16 cellular contexts compared by ENCODE assay signal in the genomic region with DNA sequence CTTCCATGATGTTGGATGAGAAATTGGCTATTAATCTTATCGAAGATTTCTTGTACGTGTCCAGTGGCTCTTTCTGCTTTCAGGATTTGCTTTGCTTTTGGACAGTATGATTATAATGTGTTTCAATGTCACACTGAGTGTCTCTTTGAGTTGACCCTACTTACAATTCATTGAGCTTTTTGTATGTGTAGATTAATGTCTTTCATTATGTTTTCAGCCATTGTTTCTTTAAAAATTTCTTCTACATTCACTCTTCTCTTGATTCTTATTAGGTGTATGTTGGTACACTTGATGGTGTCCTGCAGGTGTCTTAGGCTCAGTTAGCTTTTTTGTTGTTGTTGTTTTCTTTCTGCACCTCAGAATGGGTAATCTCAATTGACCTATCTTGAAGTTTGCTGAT. TPM values are rescaled to one million over a fixed set of nuclear protein-coding genes. Genes with fewer than 3 reads are reported as not detected.
"Had no signal": no experiment of that assay in that cellular context is flagged by ENCODE, and none has a peak within 500 bp of the region (broad histone marks: within the 10 kb centered on the region; RNA-seq: fewer than 3 reads in every experiment).

No MANE protein-coding gene starts in this region.

- ATAC-seq: body of pancreas, left cardiac atrium, WTC11 had no signal

- H3K4me3 Mint-ChIP-seq: activated naive CD8-positive, alpha-beta T cell treated with anti-CD3 and anti-CD28 coated beads, Interleukin-2, amount 10 ng/mL, durations not matched to agents 7 days and 5 days; nephron; WTC11 had no signal

- H3K9me3 ChIP-seq: body of pancreas, thyroid gland had no signal

- H3K4me3 ChIP-seq: body of pancreas, spleen, thyroid gland had no signal

- H3K9me3 Mint-ChIP-seq: activated naive CD8-positive, alpha-beta T cell treated with anti-CD3 and anti-CD28 coated beads, Interleukin-2, amount 10 ng/mL, durations not matched to agents 7 days and 5 days; WTC11 had no signal

- H3K27ac ChIP-seq: body of pancreas, thyroid gland had no signal

- H3K4me1 Mint-ChIP-seq: nephron had no signal

- DNase-seq: activated CD4-positive, alpha-beta T cell treated with anti-CD3 and anti-CD28 coated beads for 4 hours; activated naive CD8-positive, alpha-beta T cell treated with anti-CD3 and anti-CD28 coated beads, Interleukin-2, amount 10 ng/mL, durations not matched to agents 7 days and 5 days; body of pancreas; dermis blood vessel endothelial cell; effector memory CD4-positive, alpha-beta T cell; foreskin fibroblast; left cardiac atrium; mesendoderm; nucleus accumbens; retina; stimulated activated CD4-positive, alpha-beta T cell treated with anti-CD3 and anti-CD28 coated beads, Interleukin-4, amount 100 ng/mL, for 4 hours; stimulated activated naive CD4-positive, alpha-beta T cell; thyroid gland had no signal

- H3K27me3 ChIP-seq: body of pancreas, thyroid gland had no signal

- H3K27me3 Mint-ChIP-seq: activated naive CD8-positive, alpha-beta T cell treated with anti-CD3 and anti-CD28 coated beads, Interleukin-2, amount 10 ng/mL, durations not matched to agents 7 days and 5 days had no signal

- H3K27ac Mint-ChIP-seq: activated naive CD8-positive, alpha-beta T cell treated with anti-CD3 and anti-CD28 coated beads, Interleukin-2, amount 10 ng/mL, durations not matched to agents 7 days and 5 days; nephron; WTC11 had no signal

RNA-seq across cellular contexts. Expression of gene PLAC9, which starts 16.6 kb away (rescaled TPM):
- total RNA-seq: activated naive CD8-positive, alpha-beta T cell treated with anti-CD3 and anti-CD28 coated beads, Interleukin-2, amount 10 ng/mL, durations not matched to agents 7 days and 5 days had no signal
